ENCODE assay signal across 19 cellular contexts in the genomic region with DNA sequence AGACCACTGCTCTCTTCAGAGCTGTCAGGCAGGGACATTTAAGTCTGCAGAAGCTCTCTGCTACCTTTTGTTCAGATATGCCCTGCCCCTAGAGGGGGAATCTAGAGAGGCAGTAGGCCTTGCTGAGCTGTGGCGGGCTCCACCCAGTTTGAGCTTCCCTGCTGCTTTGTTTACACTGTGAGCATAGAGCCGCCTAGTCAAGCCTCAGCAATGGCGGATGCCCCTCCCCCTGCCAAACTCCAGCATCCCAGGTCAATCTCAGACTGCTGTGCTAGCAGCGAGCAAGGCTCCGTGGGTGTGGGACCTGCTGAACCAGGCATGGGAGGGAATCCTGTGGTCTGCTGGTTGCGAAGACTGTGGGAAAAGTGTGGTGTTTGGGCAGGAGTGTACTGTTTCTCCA. TPM values are rescaled to one million over a fixed set of nuclear protein-coding genes. Genes with fewer than 3 reads are reported as not detected.
DNase-seq lines count a peak whose midpoint lies in the region; TF ChIP-seq lines count a peak whose summit lies in the region.
"Had no signal": no experiment of that assay in that cellular context is flagged by ENCODE, and none has a peak within 500 bp of the region (broad histone marks: within the 10 kb centered on the region; RNA-seq: fewer than 3 reads in every experiment).

No MANE protein-coding gene starts in this region.

- no peak overlapping the region for H3K27ac ChIP-seq in endodermal cell (ENCODE audit: low read depth, low read length)
- H3K27ac ChIP-seq: breast epithelium, esophagus muscularis mucosa, RWPE1, upper lobe of right lung had no signal

- H3K4me1 Mint-ChIP-seq in endodermal cell, result peaks cover 21% of the 10 kb centered on the region
- H3K4me1 Mint-ChIP-seq: activated T-helper 17 cell treated with anti-CD3 and anti-CD28 coated beads, Interleukin-2, amount 50 U/mL, for 72 hours; CD4-positive, CD25-positive, alpha-beta regulatory T cell; stimulated activated naive CD8-positive, alpha-beta T cell treated with anti-CD3 and anti-CD28 coated beads, Interleukin-15, amount 100 ng/mL, for 72 hours had no signal

- peak overlapping the region; percentile 8 for H3K4me3 Mint-ChIP-seq in endodermal cell
- H3K4me3 Mint-ChIP-seq: activated T-helper 17 cell treated with anti-CD3 and anti-CD28 coated beads, Interleukin-2, amount 50 U/mL, for 72 hours; CD4-positive, CD25-positive, alpha-beta regulatory T cell; HFFc6; stimulated activated naive CD8-positive, alpha-beta T cell treated with anti-CD3 and anti-CD28 coated beads, Interleukin-15, amount 100 ng/mL, for 72 hours had no signal

- no peak overlapping the region for H3K9ac ChIP-seq in endodermal cell (ENCODE audit: extremely low read depth, low read length, poor library complexity, severe bottlenecking)

- 42 to 50% methylated on average over 5 to 6 of the region's 6 CpGs for WGBS in endodermal cell (ENCODE audit: insufficient coverage in 1 of 2, insufficient read length in 1 of 2), 2 experiments

- peaks cover 9% of the 10 kb centered on the region for H3K27me3 Mint-ChIP-seq in endodermal cell (ENCODE audit: insufficient read depth)
- H3K27me3 Mint-ChIP-seq: CD4-positive, CD25-positive, alpha-beta regulatory T cell had no signal

- H3K27ac Mint-ChIP-seq in endodermal cell, result no peak overlapping the region
- H3K27ac Mint-ChIP-seq: activated T-helper 17 cell treated with anti-CD3 and anti-CD28 coated beads, Interleukin-2, amount 50 U/mL, for 72 hours; CD4-positive, CD25-positive, alpha-beta regulatory T cell; HFFc6; stimulated activated naive CD8-positive, alpha-beta T cell treated with anti-CD3 and anti-CD28 coated beads, Interleukin-15, amount 100 ng/mL, for 72 hours had no signal

- peak; percentile 75 for DNase-seq in NCI-H748 (lab: John Stamatoyannopoulos, UW; ENCODE audit: unreplicated experiment)
- no peak for DNase-seq in NCI-H748 treated with DMSO at 0.1 percent for 48 hours (lab: John Stamatoyannopoulos, UW)
- DNase-seq in M059J (ENCODE audit: low read depth), result peak; percentile 2
- peak; percentile 95 for DNase-seq in endodermal cell
- DNase-seq in retina, result peak; percentile 42
- DNase-seq in activated CD4-positive, alpha-beta T cell treated with anti-CD3 and anti-CD28 coated beads for 4 hours, result no peak
- DNase-seq in activated CD4-positive, alpha-beta T cell treated with anti-CD3 and anti-CD28 coated beads for 48 hours, result no peak
- DNase-seq in GF-D8 (lab: John Stamatoyannopoulos, UW), result no peak
- DNase-seq: ACHN; activated CD4-positive, CD25-positive, alpha-beta regulatory T cell; CD4-positive, CD25-positive, alpha-beta regulatory T cell; HFFc6; MV-4-11; stimulated activated naive CD8-positive, alpha-beta T cell treated with anti-CD3 and anti-CD28 coated beads, Interleukin-15, amount 100 ng/mL, for 72 hours; upper lobe of right lung had no signal

- H3K36me3 Mint-ChIP-seq in endodermal cell (ENCODE audit: low read depth), result no peaks in the 10 kb centered on the region
- H3K36me3 Mint-ChIP-seq: CD4-positive, CD25-positive, alpha-beta regulatory T cell had no signal

- TF ChIP-seq CTCF in endodermal cell (conservative IDR thresholded peaks at IDR 0.05), result peak; percentile 64

- peaks cover 9% of the 10 kb centered on the region for H3K9me3 Mint-ChIP-seq in endodermal cell
- H3K9me3 Mint-ChIP-seq: HFFc6 had no signal

- H3K4me1 ChIP-seq in endodermal cell (ENCODE audit: control insufficient read depth, insufficient read depth, low read length), result no peaks in the 10 kb centered on the region
- H3K4me1 ChIP-seq: breast epithelium, esophagus muscularis mucosa, upper lobe of right lung had no signal

- no peaks in the 10 kb centered on the region for H3K9me3 ChIP-seq in endodermal cell (ENCODE audit: control insufficient read depth, low read length)
- H3K9me3 ChIP-seq: breast epithelium, esophagus muscularis mucosa, upper lobe of right lung had no signal

- no peaks in the 10 kb centered on the region for H3K36me3 ChIP-seq in endodermal cell (ENCODE audit: control insufficient read depth, insufficient read depth, low read length)
- H3K36me3 ChIP-seq: breast epithelium, esophagus muscularis mucosa, upper lobe of right lung had no signal

- no peaks in the 10 kb centered on the region for H3K27me3 ChIP-seq in endodermal cell (ENCODE audit: control insufficient read depth, insufficient read depth, low read length, poor library complexity, severe bottlenecking)
- H3K27me3 ChIP-seq: upper lobe of right lung had no signal

- no peak overlapping the region for H3K4me3 ChIP-seq in endodermal cell (ENCODE audit: low read length)
- H3K4me3 ChIP-seq: breast epithelium, esophagus muscularis mucosa, upper lobe of right lung had no signal

RNA-seq across cellular contexts. Expression of a gene that starts 59.9 kb away (rescaled TPM):
- total RNA-seq in M059J (2014; rRNA removed; shearing (Covaris generic)), result 0.37 and 0.59 TPM in 2 replicates
- 10 to 100 TPM in 1 of 2 donors, 1 to 10 TPM in 1; 9.0 to 10.1 TPM for total RNA-seq in endodermal cell
- 5.7 TPM for polyA plus RNA-seq in endodermal cell (2013, experiment 1 of 2)
- 6.7 TPM for polyA plus RNA-seq in endodermal cell (2013, experiment 2 of 2)

Comparison
In these comparisons a context has a peak if more than half of its experiments do, and no peak if none do; other contexts are left out.
1. DNase-seq: peak in NCI-H748 (single experiment), M059J (single experiment), endodermal cell (single experiment) and retina (single experiment); none in NCI-H748 treated with DMSO at 0.1 percent for 48 hours (single experiment), activated CD4-positive, alpha-beta T cell treated with anti-CD3 and anti-CD28 coated beads for 4 hours (0 of 2), activated CD4-positive, alpha-beta T cell treated with anti-CD3 and anti-CD28 coated beads for 48 hours (single experiment) and GF-D8 (single experiment).